1 cellular context compared by ENCODE assay signal in genomic region chr11:65117206-65118096, GRCh38.
TF ChIP-seq lines count a peak whose summit lies in the region.

ZNHIT2 (minus strand) TSS chr11:65117701; CDS start chr11:65117653, 48 bp downstream.

TF ChIP-seq in K562, 482 proteins besides CTCF, POLR2A, EP300 and RAD21 (continued from another document and continues in another):
- TF ChIP-seq PRDM10 (IDR thresholded peaks at IDR 0.05; ENCODE audit: partially characterized antibody): no peak
- no peak for TF ChIP-seq FOXJ2 (tag; IDR thresholded peaks at IDR 0.05)
- TF ChIP-seq ZNF77 (CRISPR knock-in tag; IDR thresholded peaks at IDR 0.05): no peak
- peak; percentile 90 for TF ChIP-seq FOXP1 (CRISPR knock-in tag; IDR thresholded peaks at IDR 0.05)
- no peak for TF ChIP-seq ELK1 (CRISPR knock-in tag; IDR thresholded peaks at IDR 0.05)
- TF ChIP-seq RNF219 (CRISPR knock-in tag; IDR thresholded peaks at IDR 0.05): no peak
- TF ChIP-seq ZNF518B (CRISPR knock-in tag; IDR thresholded peaks at IDR 0.05): no peak
- TF ChIP-seq CSDE1 (IDR thresholded peaks at IDR 0.05): no peak; a peak in 1 of 4 replicates
- TF ChIP-seq SMC3 (conservative IDR thresholded peaks at IDR 0.05; ENCODE audit: insufficient read depth, low read depth, low read length): peak; percentile 81
- no peak for TF ChIP-seq KAT2B (IDR thresholded peaks at IDR 0.05; ENCODE audit: low read depth, low read length)
- TF ChIP-seq RBM15 (IDR thresholded peaks at IDR 0.05; ENCODE audit: insufficient read depth, low read length): 0 out of 2 replicates have a peak, but pooled peaks have one; percentile 70
- TF ChIP-seq FOXM1 (IDR thresholded peaks at IDR 0.05; ENCODE audit: low read depth): no peak
- no peak for TF ChIP-seq FOXM1 (CRISPR knock-in tag; IDR thresholded peaks at IDR 0.05; ENCODE audit: low read depth)
- TF ChIP-seq NCOA1 (IDR thresholded peaks at IDR 0.05; ENCODE audit: low read depth): no peak
- TF ChIP-seq PYGO2 (tag; IDR thresholded peaks at IDR 0.05): no peak
- peak; percentile 16; the same call in 1 of the 2 replicates for TF ChIP-seq ZC3H8 (IDR thresholded peaks at IDR 0.05)
- TF ChIP-seq ZKSCAN8 (CRISPR knock-in tag; IDR thresholded peaks at IDR 0.05): no peak
- no peak for TF ChIP-seq PPARD (CRISPR knock-in tag; IDR thresholded peaks at IDR 0.05)
- no peak for TF ChIP-seq CBX8 (IDR thresholded peaks at IDR 0.05; ENCODE audit: borderline replicate concordance, extremely low read depth, low read depth, low read length, poor library complexity, severe bottlenecking)
- TF ChIP-seq CREB3 (tag; conservative IDR thresholded peaks at IDR 0.05; ENCODE audit: low read depth): no peak
- TF ChIP-seq ZNF644 (tag; IDR thresholded peaks at IDR 0.05; ENCODE audit: low read depth): no peak
- TF ChIP-seq E4F1 (CRISPR knock-in tag; IDR thresholded peaks at IDR 0.05; ENCODE audit: borderline replicate concordance): no peak
- no peak for TF ChIP-seq ZNF354B (CRISPR knock-in tag; IDR thresholded peaks at IDR 0.05)
- peak; percentile 32 to 33; a peak in 2 of 4 replicates for TF ChIP-seq SIX5 (IDR thresholded peaks at IDR 0.05; ENCODE audit: borderline replicate concordance in 1 of 2, insufficient read depth in 1 of 2, low read depth in 1 of 2, low read length in 2 of 2)
- no peak for TF ChIP-seq TCFL5 (CRISPR knock-in tag; conservative IDR thresholded peaks at IDR 0.05)
- peak; percentile 57; the same call in 1 of the 2 replicates for TF ChIP-seq ARID3B (CRISPR knock-in tag; IDR thresholded peaks at IDR 0.05; ENCODE audit: borderline replicate concordance)
- no peak for TF ChIP-seq NFE2L1 (tag; IDR thresholded peaks at IDR 0.05; ENCODE audit: borderline replicate concordance, low read depth)
- no peak for TF ChIP-seq HSF4 (CRISPR knock-in tag; IDR thresholded peaks at IDR 0.05; ENCODE audit: borderline replicate concordance)
- peak; percentile 76 for TF ChIP-seq ZBTB1 (CRISPR knock-in tag; IDR thresholded peaks at IDR 0.05; ENCODE audit: borderline replicate concordance, low read depth)
- TF ChIP-seq RB1 (IDR thresholded peaks at IDR 0.05; ENCODE audit: low read depth): peak; percentile 63; the same call in 1 of the 2 replicates
- no peak for TF ChIP-seq ZBTB43 (CRISPR knock-in tag; IDR thresholded peaks at IDR 0.05)
- peak; percentile 83 for TF ChIP-seq ZNF384 (IDR thresholded peaks at IDR 0.05; ENCODE audit: low read depth, low read length)
- no peak for TF ChIP-seq CGGBP1 (CRISPR knock-in tag; IDR thresholded peaks at IDR 0.05)
- no peak for TF ChIP-seq NFIX (CRISPR knock-in tag; IDR thresholded peaks at IDR 0.05; ENCODE audit: low read depth)
- TF ChIP-seq ZC3H11A (IDR thresholded peaks at IDR 0.05; ENCODE audit: low read depth, low read length): no peak
- TF ChIP-seq TBL1XR1 (IDR thresholded peaks at IDR 0.05; ENCODE audit: low read length in 2 of 2): peak in 1 of 2 experiments; percentile 44; a peak in 2 of 4 replicates
- no peak for TF ChIP-seq XRCC4 (IDR thresholded peaks at IDR 0.05; ENCODE audit: extremely low read depth, insufficient read depth, insufficient read length)
- TF ChIP-seq SOX6 (IDR thresholded peaks at IDR 0.05): 0 out of 2 replicates have a peak, but pooled peaks have one; percentile 52
- no peak for TF ChIP-seq MAFG (tag; conservative IDR thresholded peaks at IDR 0.05)
- 0 out of 2 replicates have a peak, but pooled peaks have one; percentile 71 for TF ChIP-seq DIDO1 (tag; IDR thresholded peaks at IDR 0.05; ENCODE audit: low read depth)
- TF ChIP-seq JUNB (CRISPR knock-in tag; conservative IDR thresholded peaks at IDR 0.05): no peak
- TF ChIP-seq SMAD4 (CRISPR knock-in tag; conservative IDR thresholded peaks at IDR 0.05): no peak
- peak; percentile 70 for TF ChIP-seq ZBTB9 (CRISPR knock-in tag; IDR thresholded peaks at IDR 0.05)
- 0 out of 2 replicates have a peak, but pooled peaks have one; percentile 56 for TF ChIP-seq GTF2F1 (IDR thresholded peaks at IDR 0.05; ENCODE audit: low read depth, low read length)
- TF ChIP-seq C11orf30 (IDR thresholded peaks at IDR 0.05; ENCODE audit: low read depth): peak; percentile 96
